Comparison of ENCODE assay signal across 17 cellular contexts in the genomic region with DNA sequence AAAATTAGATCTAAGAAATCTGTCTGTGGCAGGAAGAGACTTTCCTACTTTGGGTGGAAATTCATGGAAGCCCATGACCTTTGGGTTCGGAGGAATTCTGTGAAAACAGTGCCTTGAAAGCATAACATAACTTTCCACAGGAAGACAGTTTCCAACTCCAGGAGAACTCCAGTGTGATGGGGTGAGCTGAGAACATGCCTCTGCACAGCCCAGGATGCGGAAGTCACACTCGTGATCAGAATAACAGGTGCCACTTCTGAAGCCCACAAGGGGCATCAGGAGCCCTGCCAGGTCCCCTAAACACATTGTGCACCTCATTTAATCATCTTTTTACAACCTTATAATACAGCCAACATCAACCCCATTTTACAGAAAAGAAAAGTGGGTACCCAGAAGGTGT. TPM values are rescaled to one million over a fixed set of nuclear protein-coding genes. Genes with fewer than 3 reads are reported as not detected.
A peak's percentile ranks its signal among the peaks of the same experiment; 100 is the strongest.
DNase-seq lines count a peak whose midpoint lies in the region; FAIRE-seq and TF ChIP-seq lines count a peak whose summit lies in the region.
"Had no signal": no experiment of that assay in that cellular context is flagged by ENCODE, and none has a peak within 500 bp of the region (broad histone marks: within the 10 kb centered on the region; RNA-seq: fewer than 3 reads in every experiment).

No MANE protein-coding gene starts in this region.

- H3K4me3 ChIP-seq in BLaER1 treated with 17β-estradiol and CSF1 and Interleukin-3, amounts not matched to agents 10 nM and 100 nM: no peak overlapping the region
- H3K4me3 ChIP-seq in smooth muscle cell: no peak overlapping the region
- H3K4me3 ChIP-seq: GM23338, K562 had no signal

- no peaks in the 10 kb centered on the region for H4K20me1 ChIP-seq in BLaER1 treated with 17β-estradiol and CSF1 and Interleukin-3, amounts not matched to agents 10 nM and 100 nM
- H4K20me1 ChIP-seq in smooth muscle cell (ENCODE audit: low read depth): no peaks in the 10 kb centered on the region

- H3K4me2 ChIP-seq in BLaER1 treated with 17β-estradiol and CSF1 and Interleukin-3, amounts not matched to agents 10 nM and 100 nM: peak overlapping the region in 8 of 11 experiments; percentile 5 to 83 (median 35); a peak in 13 of 22 replicates
- H3K4me2 ChIP-seq in smooth muscle cell: no peak overlapping the region
- H3K4me2 ChIP-seq: GM23338 had no signal

- no peaks in the 10 kb centered on the region for H3K27me3 ChIP-seq in BLaER1 treated with 17β-estradiol and CSF1 and Interleukin-3, amounts not matched to agents 10 nM and 100 nM
- no peaks in the 10 kb centered on the region for H3K27me3 ChIP-seq in smooth muscle cell (ENCODE audit: low read depth)
- H3K27me3 ChIP-seq: BE2C had no signal

- DNase-seq in NCI-H128 (lab: John Stamatoyannopoulos, UW; ENCODE audit: unreplicated experiment): no peak
- DNase-seq in activated CD8-positive, alpha-beta memory T cell treated with anti-CD3 and anti-CD28 coated beads for 24 hours: no peak
- DNase-seq in smooth muscle cell (lab: John Stamatoyannopoulos, UW; ENCODE audit: unreplicated experiment): no peak
- no peak for DNase-seq in RCC 7860 (ENCODE audit: low spot score)
- DNase-seq: BE2C; Caco-2; CD8-positive, alpha-beta memory T cell; DND-41; GF-D8; H7 had no signal

- H2AFZ ChIP-seq in smooth muscle cell (ENCODE audit: low read depth): no peak overlapping the region
- H2AFZ ChIP-seq: GM23338 had no signal

- H3K79me2 ChIP-seq in smooth muscle cell (ENCODE audit: low read depth): no peaks in the 10 kb centered on the region

- no peaks in the 10 kb centered on the region for H3K36me3 Mint-ChIP-seq in IgD-negative memory B cell
- H3K36me3 Mint-ChIP-seq in dendritic cell treated with granulocyte-macrophage colony-stimulating factor and Interleukin-4, amounts not matched to agents 40 ng/mL and 50 ng/mL, for 4 days (ENCODE audit: low read depth): peaks cover 4% of the 10 kb centered on the region

- peaks cover 0 to 20% (median 3%) of the 10 kb centered on the region in 11 experiments; a peak in 8 of 22 replicates for H3K9me3 ChIP-seq in BLaER1 treated with 17β-estradiol and CSF1 and Interleukin-3, amounts not matched to agents 10 nM and 100 nM (replicated peaks in 1 of 11)
- no peaks in the 10 kb centered on the region for H3K9me3 ChIP-seq in smooth muscle cell (replicated peaks; ENCODE audit: low read depth)
- H3K9me3 ChIP-seq: BE2C, Caco-2 had no signal

- no peaks in the 10 kb centered on the region for H3K27me3 Mint-ChIP-seq in IgD-negative memory B cell
- H3K27me3 Mint-ChIP-seq in dendritic cell treated with granulocyte-macrophage colony-stimulating factor and Interleukin-4, amounts not matched to agents 40 ng/mL and 50 ng/mL, for 4 days: no peaks in the 10 kb centered on the region

- H3K27ac Mint-ChIP-seq in IgD-negative memory B cell: peak overlapping the region in 2 of 3 donors; percentile 44 to 81
- H3K27ac Mint-ChIP-seq in dendritic cell treated with granulocyte-macrophage colony-stimulating factor and Interleukin-4, amounts not matched to agents 40 ng/mL and 50 ng/mL, for 4 days: peak overlapping the region; percentile 89
- H3K27ac Mint-ChIP-seq: CD8-positive, alpha-beta memory T cell; GM23338 had no signal

- H3K4me1 Mint-ChIP-seq in IgD-negative memory B cell: peaks cover 41 to 58% (median 52%) of the 10 kb centered on the region in 3 donors
- peaks cover 84% of the 10 kb centered on the region for H3K4me1 Mint-ChIP-seq in dendritic cell treated with granulocyte-macrophage colony-stimulating factor and Interleukin-4, amounts not matched to agents 40 ng/mL and 50 ng/mL, for 4 days (ENCODE audit: low read depth)
- H3K4me1 Mint-ChIP-seq: GM23338 had no signal

- TF ChIP-seq CTCF in smooth muscle cell (IDR thresholded peaks at IDR 0.05; ENCODE audit: borderline replicate concordance, insufficient read depth, poor library complexity, severe bottlenecking): no peak

- 95% methylated on average over 3 of the region's 3 CpGs for WGBS in smooth muscle cell (ENCODE audit: low lambda C conversion rate)

- peaks cover 33 to 68% (median 48%) of the 10 kb centered on the region in 10 experiments for H3K4me1 ChIP-seq in BLaER1 treated with 17β-estradiol and CSF1 and Interleukin-3, amounts not matched to agents 10 nM and 100 nM
- H3K4me1 ChIP-seq in smooth muscle cell (ENCODE audit: low read depth): no peaks in the 10 kb centered on the region
- H3K4me1 ChIP-seq: BE2C, Caco-2 had no signal

- no peak overlapping the region for H3K9ac ChIP-seq in BLaER1 treated with 17β-estradiol and CSF1 and Interleukin-3, amounts not matched to agents 10 nM and 100 nM
- no peak overlapping the region for H3K9ac ChIP-seq in smooth muscle cell (ENCODE audit: low read depth)

- no peaks in the 10 kb centered on the region for H3K36me3 ChIP-seq in BLaER1 treated with 17β-estradiol and CSF1 and Interleukin-3, amounts not matched to agents 10 nM and 100 nM
- H3K36me3 ChIP-seq in smooth muscle cell (ENCODE audit: low read depth): no peaks in the 10 kb centered on the region
- H3K36me3 ChIP-seq: BE2C had no signal

- intact Hi-C loops in dendritic cell treated with granulocyte-macrophage colony-stimulating factor and Interleukin-4, amounts not matched to agents 40 ng/mL and 50 ng/mL, for 4 days (cut with micrococcal nuclease): loop anchor here (5.0 kb wide), 2 partner anchors 62 to 68 kb away; a partner anchor contains a TSS

- H3K4me3 Mint-ChIP-seq in IgD-negative memory B cell: peak overlapping the region in 1 of 4 donors; percentile 71
- H3K4me3 Mint-ChIP-seq in dendritic cell treated with granulocyte-macrophage colony-stimulating factor and Interleukin-4, amounts not matched to agents 40 ng/mL and 50 ng/mL, for 4 days: no peak overlapping the region
- H3K4me3 Mint-ChIP-seq: CD8-positive, alpha-beta memory T cell; GM23338 had no signal

- no peak for FAIRE-seq in RCC 7860 (lab: Jason Lieb, UNC)
- FAIRE-seq: A204.1, HTR-8/SVneo, K562 had no signal

- H3K9me3 Mint-ChIP-seq in IgD-negative memory B cell: no peaks in the 10 kb centered on the region
- no peaks in the 10 kb centered on the region for H3K9me3 Mint-ChIP-seq in dendritic cell treated with granulocyte-macrophage colony-stimulating factor and Interleukin-4, amounts not matched to agents 40 ng/mL and 50 ng/mL, for 4 days
- H3K9me3 Mint-ChIP-seq: CD8-positive, alpha-beta memory T cell; GM23338 had no signal

- peak overlapping the region in 1 of 11 experiments; percentile 36; a peak in 1 of 22 replicates for H3K27ac ChIP-seq in BLaER1 treated with 17β-estradiol and CSF1 and Interleukin-3, amounts not matched to agents 10 nM and 100 nM
- H3K27ac ChIP-seq in smooth muscle cell (ENCODE audit: low read depth): no peak overlapping the region

- no peaks in the 10 kb centered on the region for H3F3A ChIP-seq in smooth muscle cell (ENCODE audit: low read depth)

RNA-seq across cellular contexts. Expression of a gene that starts 9.7 kb away (rescaled TPM):
- polyA plus RNA-seq in IgD-negative memory B cell: 0.23 TPM
- total RNA-seq in smooth muscle cell: 0.13 and 0.58 TPM in 2 replicates
- 0.45 TPM in 2 replicates for polyA plus RNA-seq in smooth muscle cell
- total RNA-seq: Caco-2; CD8-positive, alpha-beta memory T cell had no signal
